In genomic region chr1:240743696-240744095, GRCh38 we compare ENCODE assay signal across 3 cellular contexts.
TF ChIP-seq lines count a peak whose summit lies in the region.

No MANE protein-coding gene starts in this region.

TF ChIP-seq in SK-N-SH treated with all-trans-retinoic acid at 6 μM for 48 hours, 23 proteins besides CTCF, POLR2A, EP300 and RAD21:
- TF ChIP-seq ZFP3 (CRISPR knock-in tag; IDR thresholded peaks at IDR 0.05), result 0 out of 2 replicates have a peak, but pooled peaks have one; percentile 35
- no peak for TF ChIP-seq CSRNP3 (CRISPR knock-in tag; IDR thresholded peaks at IDR 0.05)

TF ChIP-seq in SK-N-SH, 30 proteins besides CTCF, POLR2A, EP300 and RAD21:
- TF ChIP-seq FOXJ3 (CRISPR knock-in tag; IDR thresholded peaks at IDR 0.05) (no peak), SMC3 (IDR thresholded peaks at IDR 0.05; ENCODE audit: low read depth, low read length) (no peak), GABPA (IDR thresholded peaks at IDR 0.05; ENCODE audit: low read depth) (no peak)

TF ChIP-seq in H1, 55 proteins besides CTCF, POLR2A, EP300 and RAD21:
- no peak for TF ChIP-seq GTF2F1 (IDR thresholded peaks at IDR 0.05; ENCODE audit: borderline replicate concordance, low read depth, low read length)
- no peak for TF ChIP-seq MAX (IDR thresholded peaks at IDR 0.05)
- no peak for TF ChIP-seq YY1 (IDR thresholded peaks at IDR 0.05; ENCODE audit: low read depth, low read length)
- no peak for TF ChIP-seq JUN (IDR thresholded peaks at IDR 0.05; ENCODE audit: low read depth, low read length)
- TF ChIP-seq EGR1 (IDR thresholded peaks at IDR 0.05; ENCODE audit: borderline replicate concordance, low read depth, low read length), result no peak
- no peak for TF ChIP-seq ZNF274 (IDR thresholded peaks at IDR 0.05; ENCODE audit: borderline replicate concordance, extremely low read depth, low read length)
- no peak for TF ChIP-seq KDM1A (IDR thresholded peaks at IDR 0.05; ENCODE audit: borderline replicate concordance, low read length)
- TF ChIP-seq SUZ12 (IDR thresholded peaks at IDR 0.05; ENCODE audit: low read length), result no peak
- TF ChIP-seq HDAC2 (IDR thresholded peaks at IDR 0.05; ENCODE audit: borderline replicate concordance in 1 of 2, low read depth in 2 of 2, low read length in 2 of 2), result no peak
TF ChIP-seq in H1: peak in this region for 0.
